ENCODE assay signal across 10 cellular contexts in the genomic region with DNA sequence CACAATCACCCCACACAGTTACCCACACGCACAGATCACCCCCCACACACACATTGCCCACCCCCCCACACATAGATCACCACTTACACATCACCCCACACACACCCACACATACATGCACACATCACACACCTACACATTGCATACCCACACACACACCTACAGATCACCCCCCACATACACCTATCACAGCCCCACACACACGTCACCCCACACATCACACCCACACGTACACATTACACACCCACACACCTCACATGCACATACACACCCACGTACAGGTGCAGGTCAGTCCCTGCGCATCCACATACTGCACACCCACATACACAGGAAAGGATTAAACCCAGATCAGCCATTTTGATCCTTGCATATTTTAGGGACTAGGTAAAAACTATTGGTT.
"Had no signal": no experiment of that assay in that cellular context is flagged by ENCODE, and none has a peak within 500 bp of the region (broad histone marks: within the 10 kb centered on the region; RNA-seq: fewer than 3 reads in every experiment).

No MANE protein-coding gene starts in this region.

- DNase-seq: brain microvascular endothelial cell; effector memory CD4-positive, alpha-beta T cell; foreskin fibroblast; right lobe of liver; T1000 had no signal

- ATAC-seq: activated naive CD4-positive, alpha-beta T cell treated with anti-CD3 and anti-CD28 coated beads, Interleukin-2, amount 50 U/mL, for 72 hours; right lobe of liver had no signal

- H3K4me3 ChIP-seq: right lobe of liver, SK-N-MC, thoracic aorta had no signal

- H3K27me3 Mint-ChIP-seq: dendritic cell treated with granulocyte-macrophage colony-stimulating factor and Interleukin-4, amounts not matched to agents 40 ng/mL and 50 ng/mL, for 4 days had no signal

- H3K27ac ChIP-seq: brain microvascular endothelial cell, SK-N-MC, thoracic aorta, VCaP had no signal

- H3K27ac Mint-ChIP-seq: dendritic cell treated with granulocyte-macrophage colony-stimulating factor and Interleukin-4, amounts not matched to agents 40 ng/mL and 50 ng/mL, for 4 days had no signal

- H3K4me3 Mint-ChIP-seq: dendritic cell treated with granulocyte-macrophage colony-stimulating factor and Interleukin-4, amounts not matched to agents 40 ng/mL and 50 ng/mL, for 4 days had no signal

- H3K27me3 ChIP-seq: brain microvascular endothelial cell, right lobe of liver had no signal

- H3K9me3 Mint-ChIP-seq: activated naive CD4-positive, alpha-beta T cell treated with anti-CD3 and anti-CD28 coated beads, Interleukin-2, amount 50 U/mL, for 72 hours; dendritic cell treated with granulocyte-macrophage colony-stimulating factor and Interleukin-4, amounts not matched to agents 40 ng/mL and 50 ng/mL, for 4 days had no signal

- H3K9me3 ChIP-seq: right lobe of liver, thoracic aorta had no signal
